10 cellular contexts compared by ENCODE assay signal in genomic region chrX:17082831-17083230, GRCh38.
DNase-seq lines count a peak whose midpoint lies in the region; ATAC-seq and TF ChIP-seq lines count a peak whose summit lies in the region.
"Had no signal": no experiment of that assay in that cellular context is flagged by ENCODE, and none has a peak within 500 bp of the region (broad histone marks: within the 10 kb centered on the region; RNA-seq: fewer than 3 reads in every experiment).

No MANE protein-coding gene starts in this region.

- H3K36me3 ChIP-seq in KMS-11 (ENCODE audit: insufficient read depth) (no peaks in the 10 kb centered on the region), heart right ventricle (no peaks in the 10 kb centered on the region)

- DNase-seq in Caki2 (ENCODE audit: low read depth) (peak; percentile 31), SK-MEL-5 (ENCODE audit: low read depth, low spot score) (peak; percentile 47), hepatic stellate cell (ENCODE audit: low spot score) (peak; percentile 16), heart right ventricle (no peak), HCEC 1CT (no peak)
- DNase-seq in stimulated activated CD4-positive, alpha-beta T cell treated with anti-CD3 and anti-CD28 coated beads, Interleukin-4, amount 100 ng/mL, for 24 hours = no peak
- DNase-seq: activated T-cell treated with anti-CD3 and anti-CD28 coated beads, Interleukin-2, amount 50 U/mL, for 72 hours; right cardiac atrium had no signal

- WGBS in heart right ventricle, 2 donors = 63 to 74% methylated on average over 7 of the region's 7 CpGs

- peaks cover 2% of the 10 kb centered on the region for H3K36me3 Mint-ChIP-seq in stimulated activated memory B cell treated with anti-CD40 and anti-IgM and Interleukin-4, amounts not matched to agents 10 μg/mL and 1 μg/mL and 100 μg/mL, for 72 hours

- intact Hi-C loops in heart right ventricle (cut with DNase I) = no loop called here

- H3K4me1 ChIP-seq in KMS-11 (ENCODE audit: low read depth, poor library complexity, severe bottlenecking) (no peaks in the 10 kb centered on the region), heart right ventricle (peaks cover 0 to 9% (median 8%) of the 10 kb centered on the region in 9 donors)

- no peak overlapping the region for H3K4me2 ChIP-seq in KMS-11

- no peak for ATAC-seq in heart right ventricle
- no peak for ATAC-seq in stimulated activated memory B cell treated with anti-CD40 and anti-IgM and Interleukin-4, amounts not matched to agents 10 μg/mL and 1 μg/mL and 100 μg/mL, for 72 hours
- ATAC-seq: activated T-cell treated with anti-CD3 and anti-CD28 coated beads, Interleukin-2, amount 50 U/mL, for 72 hours; right cardiac atrium had no signal

- no peaks in the 10 kb centered on the region for H3K27me3 ChIP-seq in KMS-11 (ENCODE audit: insufficient read depth, low read depth)
- peaks cover 0 to 51% (median 0%) of the 10 kb centered on the region in 7 donors for H3K27me3 ChIP-seq in heart right ventricle

- no peak overlapping the region for H3K27ac ChIP-seq in KMS-11
- no peak overlapping the region for H3K27ac ChIP-seq in heart right ventricle

- H3K9me3 ChIP-seq in heart right ventricle = no peaks in the 10 kb centered on the region

- in situ Hi-C loops in Caki2 (cut with HindIII; ENCODE audit: low pct_unique_long_range_greater_than_20kb, low sequenced_read_pairs) (no loop called here), SK-MEL-5 (cut with HindIII; ENCODE audit: low pct_unique_long_range_greater_than_20kb, low sequenced_read_pairs) (no loop called here)

- H3K4me1 Mint-ChIP-seq in stimulated activated memory B cell treated with anti-CD40 and anti-IgM and Interleukin-4, amounts not matched to agents 10 μg/mL and 1 μg/mL and 100 μg/mL, for 72 hours = no peaks in the 10 kb centered on the region

- H3K27ac Mint-ChIP-seq in stimulated activated memory B cell treated with anti-CD40 and anti-IgM and Interleukin-4, amounts not matched to agents 10 μg/mL and 1 μg/mL and 100 μg/mL, for 72 hours = no peak overlapping the region
- H3K27ac Mint-ChIP-seq: activated T-cell treated with anti-CD3 and anti-CD28 coated beads, Interleukin-2, amount 50 U/mL, for 72 hours had no signal

- no peak overlapping the region for H3K4me3 Mint-ChIP-seq in stimulated activated memory B cell treated with anti-CD40 and anti-IgM and Interleukin-4, amounts not matched to agents 10 μg/mL and 1 μg/mL and 100 μg/mL, for 72 hours
- H3K4me3 Mint-ChIP-seq: activated T-cell treated with anti-CD3 and anti-CD28 coated beads, Interleukin-2, amount 50 U/mL, for 72 hours had no signal

- H2AFZ ChIP-seq in KMS-11 (ENCODE audit: low read depth) = no peak overlapping the region

- H4K20me1 ChIP-seq in KMS-11 (ENCODE audit: insufficient read depth) = no peaks in the 10 kb centered on the region

- peak; percentile 46 for TF ChIP-seq CTCF in KMS-11 (conservative IDR thresholded peaks at IDR 0.05; ENCODE audit: low read depth, low read length)
- TF ChIP-seq CTCF in heart right ventricle (IDR thresholded peaks at IDR 0.05) = no peak

- H3K9me3 Mint-ChIP-seq in stimulated activated memory B cell treated with anti-CD40 and anti-IgM and Interleukin-4, amounts not matched to agents 10 μg/mL and 1 μg/mL and 100 μg/mL, for 72 hours = no peaks in the 10 kb centered on the region
- H3K9me3 Mint-ChIP-seq: activated T-cell treated with anti-CD3 and anti-CD28 coated beads, Interleukin-2, amount 50 U/mL, for 72 hours had no signal

- no peak overlapping the region for H3K9ac ChIP-seq in KMS-11

- H3K4me3 ChIP-seq in KMS-11 (IDR thresholded peaks at IDR 0.05; ENCODE audit: insufficient read depth, low read depth, low read length) (no peak overlapping the region), heart right ventricle (no peak overlapping the region)

- H3K27me3 Mint-ChIP-seq in stimulated activated memory B cell treated with anti-CD40 and anti-IgM and Interleukin-4, amounts not matched to agents 10 μg/mL and 1 μg/mL and 100 μg/mL, for 72 hours = no peaks in the 10 kb centered on the region

- H3K79me2 ChIP-seq in KMS-11 (ENCODE audit: insufficient read depth, low read depth) = no peaks in the 10 kb centered on the region

Comparison
In these comparisons a context has a peak if more than half of its experiments do, and no peak if none do; other contexts are left out.
1. DNase-seq: peak in Caki2 (single experiment), SK-MEL-5 (single experiment) and hepatic stellate cell (single experiment); none in stimulated activated CD4-positive, alpha-beta T cell treated with anti-CD3 and anti-CD28 coated beads, Interleukin-4, amount 100 ng/mL, for 24 hours (single experiment), heart right ventricle (0 of 2) and HCEC 1CT (single experiment).